Comparison of ENCODE assay signal across 17 cellular contexts in genomic region chr6:37146735-37147157, GRCh38. TPM values are rescaled to one million over a fixed set of nuclear protein-coding genes. Genes with fewer than 3 reads are reported as not detected.
A peak's percentile ranks its signal among the peaks of the same experiment; 100 is the strongest.
DNase-seq lines count a peak whose midpoint lies in the region; ATAC-seq, FAIRE-seq and TF ChIP-seq lines count a peak whose summit lies in the region.
"Had no signal": no experiment of that assay in that cellular context is flagged by ENCODE, and none has a peak within 500 bp of the region (broad histone marks: within the 10 kb centered on the region; RNA-seq: fewer than 3 reads in every experiment).

No MANE protein-coding gene starts in this region.

- H3K79me2 ChIP-seq in K562 (ENCODE audit: control insufficient read depth, insufficient read depth, low read length): no peaks in the 10 kb centered on the region

- in situ Hi-C loops in K562 (cut with MboI): no loop called here

- no peak for TF ChIP-seq EP300 in K562 (IDR thresholded peaks at IDR 0.05; ENCODE audit: low read length)

- 56% methylated on average over 7 of the region's 7 CpGs for WGBS in K562 (ENCODE audit: insufficient coverage, low coverage, missing lambda C conversion rate)
- 31% methylated on average over 5 of the region's 7 CpGs for WGBS in right lobe of liver (ENCODE audit: insufficient coverage, low coverage, low lambda C conversion rate, missing lambda C conversion rate)
- 95 to 97% methylated on average over 7 of the region's 7 CpGs for WGBS in thyroid gland, 2 donors

- H3K9me3 Mint-ChIP-seq in activated CD4-positive, alpha-beta T cell treated with anti-CD3 and anti-CD28 coated beads, Interleukin-2, amount 10 ng/mL, durations not matched to agents 7 days and 5 days: no peaks in the 10 kb centered on the region
- H3K9me3 Mint-ChIP-seq: CD14-positive monocyte; CD8-positive, alpha-beta T cell; HFFc6 had no signal

- no peak overlapping the region for H3K9ac ChIP-seq in K562 (ENCODE audit: insufficient read depth in 1 of 2, low read depth in 2 of 2, low read length in 2 of 2)

- H3K36me3 Mint-ChIP-seq in activated CD4-positive, alpha-beta T cell treated with anti-CD3 and anti-CD28 coated beads, Interleukin-2, amount 10 ng/mL, durations not matched to agents 7 days and 5 days (ENCODE audit: low read depth): no peaks in the 10 kb centered on the region
- H3K36me3 Mint-ChIP-seq: CD14-positive monocyte; CD8-positive, alpha-beta T cell had no signal

- TF ChIP-seq POLR2A in K562 (conservative IDR thresholded peaks at IDR 0.05) (no peak), right lobe of liver (IDR thresholded peaks at IDR 0.05) (no peak), thyroid gland (IDR thresholded peaks at IDR 0.05) (no peak)

- CTCF ChIA-PET in activated CD4-positive, alpha-beta T cell treated with anti-CD3 and anti-CD28 coated beads, Interleukin-2, amount 10 ng/mL, durations not matched to agents 7 days and 5 days (lab: Charles Lee): interaction anchor here (0.7 kb wide), 1 partner anchor 126 kb away, joined by 3 read pairs; no protein-coding TSS in a partner anchor
- CTCF ChIA-PET in K562 (lab: Yijun Ruan, JAX; ENCODE audit: low intra/inter-chr PET ratio): no interaction called here

- TF ChIP-seq CTCF in K562 (IDR thresholded peaks at IDR 0.05 in 2 of 3, conservative IDR thresholded peaks at IDR 0.05 in 1 of 3; ENCODE audit: insufficient read depth in 2 of 3, low read depth in 1 of 3, low read length in 3 of 3) (no peak), right lobe of liver (IDR thresholded peaks at IDR 0.05) (no peak), thyroid gland (IDR thresholded peaks at IDR 0.05) (no peak)

- H3K27me3 ChIP-seq in K562 (ENCODE audit: control insufficient read depth in 2 of 2, insufficient read depth in 2 of 2, low read length in 2 of 2) (no peaks in the 10 kb centered on the region), right lobe of liver (no peaks in the 10 kb centered on the region), thyroid gland (no peaks in the 10 kb centered on the region)

- H3K4me1 Mint-ChIP-seq in activated CD4-positive, alpha-beta T cell treated with anti-CD3 and anti-CD28 coated beads, Interleukin-2, amount 10 ng/mL, durations not matched to agents 7 days and 5 days: peaks cover 12% of the 10 kb centered on the region

- H4K20me1 ChIP-seq in K562 (replicated peaks; ENCODE audit: control insufficient read depth, insufficient read depth, low read length): no peaks in the 10 kb centered on the region

- ATAC-seq in K562 (no peak), right lobe of liver (peak; percentile 24 to 66 (median 42))
- ATAC-seq: CD8-positive, alpha-beta T cell had no signal

- DNase-seq in activated CD4-positive, alpha-beta T cell treated with anti-CD3 and anti-CD28 coated beads, Interleukin-2, amount 10 ng/mL, durations not matched to agents 7 days and 5 days: no peak
- DNase-seq in activated CD4-positive, alpha-beta T cell treated with anti-CD3 and anti-CD28 coated beads, Interleukin-2, amount 50 U/mL, for 4 hours: no peak
- DNase-seq in K562 (ENCODE audit: extremely low read depth in 1 of 4, low spot score in 3 of 4) (no peak), right lobe of liver (peak in 1 of 3 donors; percentile 16), NCI-H1694 treated with DMSO at 0.1 percent for 48 hours (lab: John Stamatoyannopoulos, UW) (no peak), thyroid gland (no peak), iPS-NIHi11 (ENCODE audit: low spot score) (no peak)
- DNase-seq: CD8-positive, alpha-beta T cell; COR-L47; DND-41; GDM1; HCEC 1CT; HFFc6 had no signal

- H3K27me3 Mint-ChIP-seq in activated CD4-positive, alpha-beta T cell treated with anti-CD3 and anti-CD28 coated beads, Interleukin-2, amount 10 ng/mL, durations not matched to agents 7 days and 5 days: peaks cover 4% of the 10 kb centered on the region

- no peak overlapping the region; the same call in 1 of the 2 replicates for H2AFZ ChIP-seq in K562 (ENCODE audit: low read depth, low read length)

- H3K4me3 ChIP-seq in K562: no peak overlapping the region
- no peak overlapping the region for H3K4me3 ChIP-seq in right lobe of liver
- no peak overlapping the region for H3K4me3 ChIP-seq in thyroid gland (replicated peaks in 1 of 3)

- H3K4me2 ChIP-seq in K562 (ENCODE audit: insufficient read depth, low read length): no peak overlapping the region; the same call in 1 of the 2 replicates

- no TSS peak for BruUV-seq in K562 (replicated peaks; lab: Mats Ljungman, UMichigan)

- TF ChIP-seq RAD21 in K562 (CRISPR knock-in tag; conservative IDR thresholded peaks at IDR 0.05 in 1 of 2, IDR thresholded peaks at IDR 0.05 in 1 of 2): no peak

- no peak overlapping the region for H3K4me3 Mint-ChIP-seq in activated CD4-positive, alpha-beta T cell treated with anti-CD3 and anti-CD28 coated beads, Interleukin-2, amount 10 ng/mL, durations not matched to agents 7 days and 5 days
- H3K4me3 Mint-ChIP-seq: CD14-positive monocyte; CD8-positive, alpha-beta T cell; HFFc6 had no signal

- peak overlapping the region; percentile 50 for H3K27ac Mint-ChIP-seq in activated CD4-positive, alpha-beta T cell treated with anti-CD3 and anti-CD28 coated beads, Interleukin-2, amount 10 ng/mL, durations not matched to agents 7 days and 5 days
- H3K27ac Mint-ChIP-seq: CD14-positive monocyte; CD8-positive, alpha-beta T cell; HFFc6 had no signal

- H3K36me3 ChIP-seq in K562 (ENCODE audit: control insufficient read depth, insufficient read depth, low read length) (no peaks in the 10 kb centered on the region), right lobe of liver (no peaks in the 10 kb centered on the region), thyroid gland (no peaks in the 10 kb centered on the region)

- no peak for FAIRE-seq in K562 (lab: Jason Lieb, UNC)
- FAIRE-seq: GM12892, GM19239 had no signal

- H3K9me3 ChIP-seq in K562 (replicated peaks; ENCODE audit: control insufficient read depth, insufficient read depth, low read depth, low read length): no peaks in the 10 kb centered on the region
- H3K9me3 ChIP-seq in right lobe of liver: no peaks in the 10 kb centered on the region
- no peaks in the 10 kb centered on the region for H3K9me3 ChIP-seq in thyroid gland

- H3K27ac ChIP-seq in K562 (ENCODE audit: extremely low read depth, low read depth, low read length): no peak overlapping the region
- peak overlapping the region; percentile 43 to 81 (median 62) for H3K27ac ChIP-seq in right lobe of liver
- H3K27ac ChIP-seq in thyroid gland: no peak overlapping the region
- H3K27ac ChIP-seq: 22Rv1 had no signal

- peaks cover 0 to 8% of the 10 kb centered on the region in 2 experiments; a peak in 3 of 5 replicates for H3K4me1 ChIP-seq in K562 (replicated peaks in 1 of 2; ENCODE audit: control insufficient read depth in 2 of 2, insufficient read depth in 2 of 2, low read length in 2 of 2)
- peaks cover 0 to 32% (median 8%) of the 10 kb centered on the region in 4 donors for H3K4me1 ChIP-seq in right lobe of liver
- no peaks in the 10 kb centered on the region for H3K4me1 ChIP-seq in thyroid gland

- intact Hi-C loops in K562 (cut with micrococcal nuclease) (no loop called here), right lobe of liver (cut with DNase I) (no loop called here), thyroid gland (cut with DNase I) (no loop called here)

- POLR2A ChIA-PET in activated CD4-positive, alpha-beta T cell treated with anti-CD3 and anti-CD28 coated beads, Interleukin-2, amount 10 ng/mL, durations not matched to agents 7 days and 5 days (lab: Charles Lee): no interaction called here
- POLR2A ChIA-PET in K562 (lab: Yijun Ruan, JAX): interaction anchor here (0.6 to 2.1 kb wide), 4 partner anchors 10 to 168 kb away, joined by 3 to 5 read pairs (median 4); no protein-coding TSS in a partner anchor

- H3K9me1 ChIP-seq in K562 (ENCODE audit: control insufficient read depth, insufficient read depth, low read length): no peaks in the 10 kb centered on the region

TF ChIP-seq in K562, 482 proteins besides CTCF, POLR2A, EP300 and RAD21 (continues in another document):
- TF ChIP-seq, protein P1, sequence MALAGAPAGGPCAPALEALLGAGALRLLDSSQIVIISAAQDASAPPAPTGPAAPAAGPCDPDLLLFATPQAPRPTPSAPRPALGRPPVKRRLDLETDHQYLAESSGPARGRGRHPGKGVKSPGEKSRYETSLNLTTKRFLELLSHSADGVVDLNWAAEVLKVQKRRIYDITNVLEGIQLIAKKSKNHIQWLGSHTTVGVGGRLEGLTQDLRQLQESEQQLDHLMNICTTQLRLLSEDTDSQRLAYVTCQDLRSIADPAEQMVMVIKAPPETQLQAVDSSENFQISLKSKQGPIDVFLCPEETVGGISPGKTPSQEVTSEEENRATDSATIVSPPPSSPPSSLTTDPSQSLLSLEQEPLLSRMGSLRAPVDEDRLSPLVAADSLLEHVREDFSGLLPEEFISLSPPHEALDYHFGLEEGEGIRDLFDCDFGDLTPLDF (CRISPR knock-in tag; IDR thresholded peaks at IDR 0.05): no peak
- TF ChIP-seq BCL6 (CRISPR knock-in tag; IDR thresholded peaks at IDR 0.05): no peak
- TF ChIP-seq PRPF4 (IDR thresholded peaks at IDR 0.05; ENCODE audit: insufficient read depth, low read depth, low read length, poor library complexity, severe bottlenecking): no peak
- no peak for TF ChIP-seq E2F3 (CRISPR knock-in tag; IDR thresholded peaks at IDR 0.05)
- no peak for TF ChIP-seq RB1 (IDR thresholded peaks at IDR 0.05; ENCODE audit: low read depth)
- TF ChIP-seq SMARCB1 (IDR thresholded peaks at IDR 0.05; ENCODE audit: insufficient read length, low read depth): no peak

RNA-seq across cellular contexts. Expression of gene PIM1, which starts 23.2 kb away (rescaled TPM):
- 100 to 1,000 TPM; 393 to 412 TPM for total RNA-seq in activated CD4-positive, alpha-beta T cell treated with anti-CD3 and anti-CD28 coated beads, Interleukin-2, amount 10 ng/mL, durations not matched to agents 7 days and 5 days
- total RNA-seq in K562 (2011; cell fraction: chromatin; rRNA removed; ENCODE audit: low replicate concordance): 217 and 312 TPM in 2 replicates
- 221 and 239 TPM in 2 replicates for total RNA-seq in K562 (2011; cell fraction: nucleolus; rRNA removed)
- total RNA-seq in K562 (2011; cell fraction: nucleoplasm; rRNA removed): 299 and 384 TPM in 2 replicates
- 169 and 190 TPM in 2 replicates for total RNA-seq in K562 (2014; rRNA removed)
- 175 and 193 TPM in 2 replicates for total RNA-seq in K562 (2014; rRNA removed; fragmentation: Illumina TruSeq; extraction: Trizol)
- total RNA-seq in K562 (2015; rRNA removed; fragmentation: Illumina TruSeq; extraction: Trizol): 211 and 212 TPM in 2 replicates
- total RNA-seq in K562 (2021): 358 and 364 TPM in 2 replicates
- 296 and 429 TPM in 2 replicates for polyA plus RNA-seq in K562 (2011; rRNA removed)
- polyA plus RNA-seq in K562 (2011; cell fraction: cytosol; rRNA removed): 314 and 336 TPM in 2 replicates
- polyA plus RNA-seq in K562 (2011; cell fraction: nucleus; rRNA removed): 653 and 742 TPM in 2 replicates
- polyA plus RNA-seq in K562 (2012): 412 and 745 TPM in 2 replicates
- 574 and 789 TPM in 2 replicates for polyA plus RNA-seq in K562 (2014; fragmentation: Illumina TruSeq; extraction: Trizol)
- 10 to 100 TPM; 19.0 to 62.4 TPM for polyA plus RNA-seq in K562 (2014; fragmentation: Nextera tagmentation; extraction: Ambion mirVana)
- polyA plus RNA-seq in K562 (2014; rRNA removed): 235 and 249 TPM in 2 replicates
- polyA minus RNA-seq in K562 (2011; rRNA and poly(A)+ RNA removed): 158 and 187 TPM in 2 replicates
- 162 and 207 TPM in 2 replicates for polyA minus RNA-seq in K562 (2011; cell fraction: cytosol; rRNA and poly(A)+ RNA removed)
- 177 and 202 TPM in 2 replicates for polyA minus RNA-seq in K562 (2011; cell fraction: nucleus; rRNA and poly(A)+ RNA removed)
- total RNA-seq in right lobe of liver: 10 to 100 TPM in 5 of 6 experiments, 1 to 10 TPM in 1; 5.1 to 45.2 (median 13.0) TPM
- total RNA-seq in thyroid gland: 10 to 100 TPM; 13.1 to 54.5 (median 22.2) TPM

Comparison
In these comparisons a context has a peak if more than half of its experiments do, and no peak if none do; other contexts are left out.
1. H3K27ac ChIP-seq: peak in right lobe of liver (3 of 3); none in K562 (single experiment) and thyroid gland (0 of 3).